ENCODE assay signal across 1 cellular context in the genomic region with DNA sequence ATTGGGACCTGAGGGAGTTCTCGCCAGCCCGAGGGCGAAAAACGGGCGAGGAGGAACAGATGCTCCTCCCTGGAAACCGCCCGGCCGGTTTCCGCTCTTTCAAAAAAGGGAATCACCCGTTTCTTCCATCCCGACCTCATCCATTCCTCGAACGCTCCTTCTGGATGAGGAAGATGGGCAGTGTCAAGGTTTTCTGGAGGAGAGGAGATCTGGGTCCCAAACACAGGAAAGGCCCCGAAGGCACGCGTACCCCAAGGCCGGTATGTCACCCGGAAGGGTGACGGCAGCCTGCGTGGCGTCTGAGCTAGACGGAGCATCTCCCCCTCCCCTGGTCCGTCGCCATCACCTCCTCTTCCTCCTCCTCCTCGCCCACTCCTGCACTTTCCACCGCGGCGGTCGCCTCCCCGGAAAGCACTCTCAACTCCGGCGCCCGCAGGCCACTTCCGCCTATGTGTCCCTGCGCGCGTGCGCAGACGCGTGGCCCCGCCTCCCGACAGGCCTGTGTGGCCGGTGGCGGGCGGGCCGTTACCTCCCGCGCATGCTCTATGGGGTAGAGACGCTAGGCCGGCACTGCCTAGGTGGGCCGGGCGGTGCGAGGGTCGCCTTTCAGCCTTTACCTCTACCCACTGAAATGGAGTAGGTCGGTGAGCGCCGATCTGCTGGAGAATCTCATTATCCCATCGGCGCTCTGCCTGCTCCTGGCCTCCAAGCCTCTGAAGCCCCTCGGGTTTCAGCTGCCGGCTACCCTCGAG.
TF ChIP-seq lines count a peak whose summit lies in the region.

SLC35B3 (minus strand) TSS at position 453 of the 752 bp plus-strand sequence.

TF ChIP-seq in HepG2, 621 proteins besides CTCF, POLR2A, EP300 and RAD21 (continued from another document and continues in another):
- TF ChIP-seq CEBPG (CRISPR knock-in tag; IDR thresholded peaks at IDR 0.05) (no peak), ZNF136 (CRISPR knock-in tag; IDR thresholded peaks at IDR 0.05; ENCODE audit: low read depth) (peak; percentile 90; the same call in 1 of the 2 replicates), ZMYM2 (CRISPR knock-in tag; IDR thresholded peaks at IDR 0.05) (peak; percentile 89), ZNF333 (CRISPR knock-in tag; IDR thresholded peaks at IDR 0.05; ENCODE audit: borderline replicate concordance) (peak; percentile 93), DMAP1 (CRISPR knock-in tag; IDR thresholded peaks at IDR 0.05) (peak; percentile 96), ZNF567 (CRISPR knock-in tag; IDR thresholded peaks at IDR 0.05; ENCODE audit: borderline replicate concordance) (peak; percentile 20; the same call in 1 of the 2 replicates), GABPB1 (CRISPR knock-in tag; IDR thresholded peaks at IDR 0.05) (peak; percentile 97), ZNF562 (CRISPR knock-in tag; IDR thresholded peaks at IDR 0.05; ENCODE audit: borderline replicate concordance) (no peak), ZNF777 (CRISPR knock-in tag; IDR thresholded peaks at IDR 0.05) (peak; percentile 69; the same call in 1 of the 2 replicates), ZBTB39 (CRISPR knock-in tag; IDR thresholded peaks at IDR 0.05) (no peak; the same call in 1 of the 2 replicates), ZNF318 (CRISPR knock-in tag; IDR thresholded peaks at IDR 0.05) (no peak), CBX2 (IDR thresholded peaks at IDR 0.05; ENCODE audit: low read depth, low read length) (no peak), CBX2 (CRISPR knock-in tag; IDR thresholded peaks at IDR 0.05; ENCODE audit: low read depth) (peak; percentile 96), ZNF703 (CRISPR knock-in tag; IDR thresholded peaks at IDR 0.05; ENCODE audit: borderline replicate concordance) (0 out of 2 replicates have a peak, but pooled peaks have one; percentile 83), SOX6 (IDR thresholded peaks at IDR 0.05) (no peak), SOX6 (CRISPR knock-in tag; IDR thresholded peaks at IDR 0.05) (peak; percentile 55; the same call in 1 of the 2 replicates), HMG20B (CRISPR knock-in tag; conservative IDR thresholded peaks at IDR 0.05) (0 out of 2 replicates have a peak, but pooled peaks have one; percentile 29), MBD4 (IDR thresholded peaks at IDR 0.05; ENCODE audit: borderline replicate concordance, low read length) (no peak), ZBTB7A (CRISPR knock-in tag; IDR thresholded peaks at IDR 0.05) (no peak; the same call in 1 of the 2 replicates), ZNF556 (CRISPR knock-in tag; IDR thresholded peaks at IDR 0.05; ENCODE audit: borderline replicate concordance) (peak; percentile 80; the same call in 1 of the 2 replicates), TCF7 (IDR thresholded peaks at IDR 0.05; ENCODE audit: low read depth) (no peak), KLF6 (CRISPR knock-in tag; IDR thresholded peaks at IDR 0.05) (peak; percentile 59)
- TF ChIP-seq, protein P1, sequence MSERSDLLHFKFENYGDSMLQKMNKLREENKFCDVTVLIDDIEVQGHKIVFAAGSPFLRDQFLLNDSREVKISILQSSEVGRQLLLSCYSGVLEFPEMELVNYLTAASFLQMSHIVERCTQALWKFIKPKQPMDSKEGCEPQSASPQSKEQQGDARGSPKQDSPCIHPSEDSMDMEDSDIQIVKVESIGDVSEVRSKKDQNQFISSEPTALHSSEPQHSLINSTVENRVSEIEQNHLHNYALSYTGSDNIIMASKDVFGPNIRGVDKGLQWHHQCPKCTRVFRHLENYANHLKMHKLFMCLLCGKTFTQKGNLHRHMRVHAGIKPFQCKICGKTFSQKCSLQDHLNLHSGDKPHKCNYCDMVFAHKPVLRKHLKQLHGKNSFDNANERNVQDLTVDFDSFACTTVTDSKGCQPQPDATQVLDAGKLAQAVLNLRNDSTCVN (CRISPR knock-in tag; IDR thresholded peaks at IDR 0.05; ENCODE audit: borderline replicate concordance) = peak; percentile 85; the same call in 1 of the 2 replicates
- TF ChIP-seq, protein P2, sequence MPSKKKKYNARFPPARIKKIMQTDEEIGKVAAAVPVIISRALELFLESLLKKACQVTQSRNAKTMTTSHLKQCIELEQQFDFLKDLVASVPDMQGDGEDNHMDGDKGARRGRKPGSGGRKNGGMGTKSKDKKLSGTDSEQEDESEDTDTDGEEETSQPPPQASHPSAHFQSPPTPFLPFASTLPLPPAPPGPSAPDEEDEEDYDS (CRISPR knock-in tag; IDR thresholded peaks at IDR 0.05) = peak; percentile 90
- TF ChIP-seq, protein P3, sequence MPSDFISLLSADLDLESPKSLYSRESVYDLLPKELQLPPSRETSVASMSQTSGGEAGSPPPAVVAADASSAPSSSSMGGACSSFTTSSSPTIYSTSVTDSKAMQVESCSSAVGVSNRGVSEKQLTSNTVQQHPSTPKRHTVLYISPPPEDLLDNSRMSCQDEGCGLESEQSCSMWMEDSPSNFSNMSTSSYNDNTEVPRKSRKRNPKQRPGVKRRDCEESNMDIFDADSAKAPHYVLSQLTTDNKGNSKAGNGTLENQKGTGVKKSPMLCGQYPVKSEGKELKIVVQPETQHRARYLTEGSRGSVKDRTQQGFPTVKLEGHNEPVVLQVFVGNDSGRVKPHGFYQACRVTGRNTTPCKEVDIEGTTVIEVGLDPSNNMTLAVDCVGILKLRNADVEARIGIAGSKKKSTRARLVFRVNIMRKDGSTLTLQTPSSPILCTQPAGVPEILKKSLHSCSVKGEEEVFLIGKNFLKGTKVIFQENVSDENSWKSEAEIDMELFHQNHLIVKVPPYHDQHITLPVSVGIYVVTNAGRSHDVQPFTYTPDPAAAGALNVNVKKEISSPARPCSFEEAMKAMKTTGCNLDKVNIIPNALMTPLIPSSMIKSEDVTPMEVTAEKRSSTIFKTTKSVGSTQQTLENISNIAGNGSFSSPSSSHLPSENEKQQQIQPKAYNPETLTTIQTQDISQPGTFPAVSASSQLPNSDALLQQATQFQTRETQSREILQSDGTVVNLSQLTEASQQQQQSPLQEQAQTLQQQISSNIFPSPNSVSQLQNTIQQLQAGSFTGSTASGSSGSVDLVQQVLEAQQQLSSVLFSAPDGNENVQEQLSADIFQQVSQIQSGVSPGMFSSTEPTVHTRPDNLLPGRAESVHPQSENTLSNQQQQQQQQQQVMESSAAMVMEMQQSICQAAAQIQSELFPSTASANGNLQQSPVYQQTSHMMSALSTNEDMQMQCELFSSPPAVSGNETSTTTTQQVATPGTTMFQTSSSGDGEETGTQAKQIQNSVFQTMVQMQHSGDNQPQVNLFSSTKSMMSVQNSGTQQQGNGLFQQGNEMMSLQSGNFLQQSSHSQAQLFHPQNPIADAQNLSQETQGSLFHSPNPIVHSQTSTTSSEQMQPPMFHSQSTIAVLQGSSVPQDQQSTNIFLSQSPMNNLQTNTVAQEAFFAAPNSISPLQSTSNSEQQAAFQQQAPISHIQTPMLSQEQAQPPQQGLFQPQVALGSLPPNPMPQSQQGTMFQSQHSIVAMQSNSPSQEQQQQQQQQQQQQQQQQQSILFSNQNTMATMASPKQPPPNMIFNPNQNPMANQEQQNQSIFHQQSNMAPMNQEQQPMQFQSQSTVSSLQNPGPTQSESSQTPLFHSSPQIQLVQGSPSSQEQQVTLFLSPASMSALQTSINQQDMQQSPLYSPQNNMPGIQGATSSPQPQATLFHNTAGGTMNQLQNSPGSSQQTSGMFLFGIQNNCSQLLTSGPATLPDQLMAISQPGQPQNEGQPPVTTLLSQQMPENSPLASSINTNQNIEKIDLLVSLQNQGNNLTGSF (CRISPR knock-in tag; IDR thresholded peaks at IDR 0.05) = 0 out of 2 replicates have a peak, but pooled peaks have one; percentile 43
- TF ChIP-seq, protein P4, sequence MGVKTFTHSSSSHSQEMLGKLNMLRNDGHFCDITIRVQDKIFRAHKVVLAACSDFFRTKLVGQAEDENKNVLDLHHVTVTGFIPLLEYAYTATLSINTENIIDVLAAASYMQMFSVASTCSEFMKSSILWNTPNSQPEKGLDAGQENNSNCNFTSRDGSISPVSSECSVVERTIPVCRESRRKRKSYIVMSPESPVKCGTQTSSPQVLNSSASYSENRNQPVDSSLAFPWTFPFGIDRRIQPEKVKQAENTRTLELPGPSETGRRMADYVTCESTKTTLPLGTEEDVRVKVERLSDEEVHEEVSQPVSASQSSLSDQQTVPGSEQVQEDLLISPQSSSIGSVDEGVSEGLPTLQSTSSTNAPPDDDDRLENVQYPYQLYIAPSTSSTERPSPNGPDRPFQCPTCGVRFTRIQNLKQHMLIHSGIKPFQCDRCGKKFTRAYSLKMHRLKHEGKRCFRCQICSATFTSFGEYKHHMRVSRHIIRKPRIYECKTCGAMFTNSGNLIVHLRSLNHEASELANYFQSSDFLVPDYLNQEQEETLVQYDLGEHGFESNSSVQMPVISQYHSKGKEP (CRISPR knock-in tag; IDR thresholded peaks at IDR 0.05) = no peak; the same call in 1 of the 2 replicates
